In the genomic region with DNA sequence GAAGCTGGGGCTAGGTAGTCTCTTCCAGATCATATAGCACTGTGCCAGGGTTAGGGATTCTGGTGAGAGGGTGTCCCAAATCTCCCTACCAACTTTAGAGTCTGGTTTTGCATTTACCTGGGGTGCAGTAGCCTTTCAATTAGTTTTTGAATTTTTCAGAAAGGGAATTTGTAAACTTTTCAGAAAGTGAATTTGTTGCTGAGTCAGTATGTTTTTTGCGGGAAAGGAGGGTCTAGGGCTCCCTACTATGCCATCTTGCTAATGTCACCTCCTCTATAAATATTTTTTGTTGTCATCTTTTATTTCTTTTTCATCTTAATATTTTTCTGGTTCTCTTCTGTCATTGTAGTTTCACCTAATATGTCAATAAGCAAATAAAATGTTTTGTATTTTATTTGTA, we compare ENCODE assay signal across 31 cellular contexts.
"Had no signal": no experiment of that assay in that cellular context is flagged by ENCODE, and none has a peak within 500 bp of the region (broad histone marks: within the 10 kb centered on the region; RNA-seq: fewer than 3 reads in every experiment).

No MANE protein-coding gene starts in this region.

- H3K4me2 ChIP-seq: neural progenitor cell, smooth muscle cell had no signal

- H2AFZ ChIP-seq: neural progenitor cell, parathyroid adenoma had no signal

- H3K27ac ChIP-seq: neural progenitor cell, ovary, parathyroid adenoma, psoas muscle, skin epidermis, spleen, suprapubic skin, testis, tibial artery, transverse colon, upper lobe of right lung, uterus had no signal

- H3K36me3 Mint-ChIP-seq: stimulated activated memory B cell treated with anti-CD40 and anti-IgM and Interleukin-4, amounts not matched to agents 10 μg/mL and 1 μg/mL and 100 μg/mL, for 72 hours; type B pancreatic cell had no signal

- H3K9ac ChIP-seq: neural progenitor cell, parathyroid adenoma had no signal

- H3K4me3 Mint-ChIP-seq: natural killer cell; nephron; neural progenitor cell; stimulated activated memory B cell treated with anti-CD40 and anti-IgM and Interleukin-4, amounts not matched to agents 10 μg/mL and 1 μg/mL and 100 μg/mL, for 72 hours; stimulated activated naive CD8-positive, alpha-beta T cell treated with anti-CD3 and anti-CD28 coated beads, Interleukin-15, amount 100 ng/mL, for 72 hours; type B pancreatic cell had no signal

- H3K9me3 Mint-ChIP-seq: type B pancreatic cell had no signal

- H3K27me3 Mint-ChIP-seq: progenitor cell of endocrine pancreas, type B pancreatic cell had no signal

- H3K27ac Mint-ChIP-seq: natural killer cell; nephron; neural progenitor cell; progenitor cell of endocrine pancreas; stimulated activated memory B cell treated with anti-CD40 and anti-IgM and Interleukin-4, amounts not matched to agents 10 μg/mL and 1 μg/mL and 100 μg/mL, for 72 hours; stimulated activated naive CD8-positive, alpha-beta T cell treated with anti-CD3 and anti-CD28 coated beads, Interleukin-15, amount 100 ng/mL, for 72 hours; type B pancreatic cell had no signal

- H3K79me2 ChIP-seq: parathyroid adenoma had no signal

- H3K4me1 Mint-ChIP-seq: natural killer cell; nephron; neural progenitor cell; stimulated activated memory B cell treated with anti-CD40 and anti-IgM and Interleukin-4, amounts not matched to agents 10 μg/mL and 1 μg/mL and 100 μg/mL, for 72 hours; stimulated activated naive CD8-positive, alpha-beta T cell treated with anti-CD3 and anti-CD28 coated beads, Interleukin-15, amount 100 ng/mL, for 72 hours had no signal

- H3K4me3 ChIP-seq: neural progenitor cell, ovary, psoas muscle, skin epidermis, smooth muscle cell, spleen, suprapubic skin, testis, tibial artery, transverse colon, upper lobe of right lung, uterus had no signal

- H3K27me3 ChIP-seq: neural progenitor cell, ovary, spleen, suprapubic skin, testis, tibial artery, transverse colon, upper lobe of right lung, uterus had no signal

- DNase-seq: natural killer cell; occipital lobe; ovary; posterior cingulate gyrus; psoas muscle; right cardiac atrium; spleen; stimulated activated CD4-positive, alpha-beta T cell treated with anti-CD3 and anti-CD28 coated beads, Interleukin-12 subunit alpha, Interleukin-12 subunit beta, amount 100 ng/mL, for 4 hours; stimulated activated CD4-positive, alpha-beta T cell treated with anti-CD3 and anti-CD28 coated beads, Interleukin-1b, Interleukin-23, amount 100 ng/mL, for 48 hours; stimulated activated CD4-positive, alpha-beta T cell treated with anti-CD3 and anti-CD28 coated beads, Interleukin-4, amount 100 ng/mL, for 1 hour; stimulated activated CD4-positive, alpha-beta T cell treated with anti-CD3 and anti-CD28 coated beads, Interleukin-4, amount 100 ng/mL, for 4 hours; stimulated activated CD8-positive, alpha-beta memory T cell treated with anti-CD3 and anti-CD28 coated beads, Interleukin-4, amount 100 ng/mL, for 48 hours; stimulated activated naive CD4-positive, alpha-beta T cell; stimulated activated naive CD8-positive, alpha-beta T cell treated with anti-CD3 and anti-CD28 coated beads, Interleukin-15, amount 100 ng/mL, for 72 hours; stimulated activated naive CD8-positive, alpha-beta T cell treated with anti-CD3 and anti-CD28 coated beads, Interleukin-15, Interleukin-2, amounts not matched to agents 100 U/mL and 50 U/mL, for 24 hours; substantia nigra; testis; tibial artery; transverse colon; upper lobe of right lung; uterus had no signal

- ATAC-seq: natural killer cell; psoas muscle; right cardiac atrium; sciatic nerve; stimulated activated memory B cell treated with anti-CD40 and anti-IgM and Interleukin-4, amounts not matched to agents 10 μg/mL and 1 μg/mL and 100 μg/mL, for 72 hours; stimulated activated naive CD8-positive, alpha-beta T cell treated with anti-CD3 and anti-CD28 coated beads, Interleukin-15, amount 100 ng/mL, for 72 hours; stimulated activated naive CD8-positive, alpha-beta T cell treated with anti-CD3 and anti-CD28 coated beads, Interleukin-15, Interleukin-2, amounts not matched to agents 100 U/mL and 50 U/mL, for 24 hours; upper lobe of right lung had no signal

- H3K4me1 ChIP-seq: neural progenitor cell, parathyroid adenoma, psoas muscle, spleen, suprapubic skin, testis, tibial artery, transverse colon, upper lobe of right lung, uterus had no signal

- H3K9me3 ChIP-seq: ovary, suprapubic skin, testis, transverse colon, upper lobe of right lung, uterus had no signal

- H3K36me3 ChIP-seq: neural progenitor cell, ovary, spleen, suprapubic skin, tibial artery, transverse colon, upper lobe of right lung, uterus had no signal
